ENCODE assay signal across 18 cellular contexts in the genomic region with DNA sequence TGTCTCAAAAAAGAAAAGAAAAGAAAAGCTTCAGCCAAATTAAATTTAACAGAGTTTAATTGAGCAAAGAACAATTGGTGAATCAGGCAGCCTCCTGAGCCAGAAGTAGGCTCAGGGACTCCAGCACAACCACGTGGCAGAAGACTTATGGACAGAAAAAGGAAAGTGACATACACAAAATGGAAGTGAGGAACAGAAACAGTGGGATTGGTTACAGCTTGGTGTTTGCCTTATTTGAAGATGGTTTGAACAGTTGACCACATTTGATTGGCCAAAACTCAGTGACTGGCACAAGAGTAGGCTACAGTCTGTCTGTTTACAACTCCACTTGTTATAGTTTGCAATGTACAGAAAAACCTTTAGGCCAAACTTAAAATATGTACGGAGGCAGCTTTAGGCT.
"Had no signal": no experiment of that assay in that cellular context is flagged by ENCODE, and none has a peak within 500 bp of the region (broad histone marks: within the 10 kb centered on the region; RNA-seq: fewer than 3 reads in every experiment).

No MANE protein-coding gene starts in this region.

- ATAC-seq: activated CD8-positive, alpha-beta T cell treated with anti-CD3 and anti-CD28 coated beads, Interleukin-2, amount 10 ng/mL, durations not matched to agents 7 days and 5 days; gastroesophageal sphincter; heart left ventricle had no signal

- FAIRE-seq: colon, urothelium cell line had no signal

- H3K36me3 Mint-ChIP-seq: activated naive CD8-positive, alpha-beta T cell treated with anti-CD3 and anti-CD28 coated beads, Interleukin-2, amount 10 ng/mL, durations not matched to agents 7 days and 5 days had no signal

- H3K4me1 Mint-ChIP-seq: activated naive CD8-positive, alpha-beta T cell treated with anti-CD3 and anti-CD28 coated beads, Interleukin-2, amount 10 ng/mL, durations not matched to agents 7 days and 5 days had no signal

- DNase-seq: activated CD4-positive, alpha-beta T cell treated with anti-CD3 and anti-CD28 coated beads for 48 hours; activated CD4-positive, CD25-positive, alpha-beta regulatory T cell; activated CD8-positive, alpha-beta T cell treated with anti-CD3 and anti-CD28 coated beads, Interleukin-2, amount 10 ng/mL, durations not matched to agents 7 days and 5 days; activated naive CD4-positive, alpha-beta T cell treated with Interleukin-2 at 50 U/mL for 16 hours; activated naive CD8-positive, alpha-beta T cell treated with anti-CD3 and anti-CD28 coated beads, Interleukin-2, amount 10 ng/mL, durations not matched to agents 7 days and 5 days; activated T-cell treated with anti-CD3 and anti-CD28 coated beads, Interleukin-2, amount 50 U/mL, for 24 hours; amygdala; erythroblast; heart left ventricle; left lung; occipital lobe; stimulated activated CD4-positive, alpha-beta T cell treated with anti-CD3 and anti-CD28 coated beads, Interleukin-2, amount 100 ng/mL, for 24 hours; stimulated activated naive CD4-positive, alpha-beta T cell treated with Interleukin-2 at 50 U/mL for 16 hours; thyroid gland had no signal

- H3K36me3 ChIP-seq: gastroesophageal sphincter, heart left ventricle, left lung, thyroid gland had no signal

- H3K9me3 ChIP-seq: gastroesophageal sphincter, heart left ventricle, left lung, thyroid gland had no signal

- H3K9me3 Mint-ChIP-seq: activated naive CD8-positive, alpha-beta T cell treated with anti-CD3 and anti-CD28 coated beads, Interleukin-2, amount 10 ng/mL, durations not matched to agents 7 days and 5 days; activated T-cell treated with anti-CD3 and anti-CD28 coated beads, Interleukin-2, amount 50 U/mL, for 24 hours; activated T-helper 2 cell treated with anti-CD3 and anti-CD28 coated beads, Interferon-gamma antibody, Interleukin-2, Interleukin-4, amounts not matched to agents 10 μg/mL and 5 μg/mL and 100 μg/mL, durations not matched to agents 14 hours and 24 hours and 36 hours had no signal

- H3K4me3 ChIP-seq: gastroesophageal sphincter, heart left ventricle, left lung, thyroid gland had no signal

- H3K4me3 Mint-ChIP-seq: activated CD8-positive, alpha-beta T cell treated with anti-CD3 and anti-CD28 coated beads, Interleukin-2, amount 10 ng/mL, durations not matched to agents 7 days and 5 days; activated naive CD8-positive, alpha-beta T cell treated with anti-CD3 and anti-CD28 coated beads, Interleukin-2, amount 10 ng/mL, durations not matched to agents 7 days and 5 days; activated T-cell treated with anti-CD3 and anti-CD28 coated beads, Interleukin-2, amount 50 U/mL, for 24 hours had no signal

- H3K27me3 ChIP-seq: heart left ventricle, left lung, thyroid gland had no signal

- H3K27ac Mint-ChIP-seq: activated CD8-positive, alpha-beta T cell treated with anti-CD3 and anti-CD28 coated beads, Interleukin-2, amount 10 ng/mL, durations not matched to agents 7 days and 5 days; activated naive CD8-positive, alpha-beta T cell treated with anti-CD3 and anti-CD28 coated beads, Interleukin-2, amount 10 ng/mL, durations not matched to agents 7 days and 5 days; activated T-cell treated with anti-CD3 and anti-CD28 coated beads, Interleukin-2, amount 50 U/mL, for 24 hours; activated T-helper 2 cell treated with anti-CD3 and anti-CD28 coated beads, Interferon-gamma antibody, Interleukin-2, Interleukin-4, amounts not matched to agents 10 μg/mL and 5 μg/mL and 100 μg/mL, durations not matched to agents 14 hours and 24 hours and 36 hours had no signal

- H3K27ac ChIP-seq: gastroesophageal sphincter, heart left ventricle, left lung, thyroid gland had no signal

- H3K4me1 ChIP-seq: gastroesophageal sphincter, heart left ventricle, left lung, thyroid gland had no signal
